In the genomic region with DNA sequence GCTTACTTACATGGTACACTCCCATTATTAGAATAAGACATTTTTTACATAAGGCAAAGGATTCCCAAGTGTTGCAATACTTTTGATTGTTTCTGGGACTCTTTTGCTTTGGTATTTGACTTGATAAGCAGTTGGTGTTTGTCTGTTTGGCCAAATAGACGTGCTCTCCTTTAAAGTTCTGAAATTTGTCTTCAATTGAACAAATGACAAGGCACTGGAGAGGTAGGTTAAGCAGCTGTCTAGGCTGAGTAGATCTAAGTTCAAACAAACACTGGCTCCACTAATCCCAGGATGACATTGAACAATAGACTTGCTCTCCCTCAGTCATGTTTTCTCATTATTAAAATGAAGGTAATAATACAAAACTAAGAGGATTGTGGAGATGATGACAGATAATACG, we compare ENCODE assay signal across 1 cellular context.
A peak's percentile ranks its signal among the peaks of the same experiment; 100 is the strongest.
TF ChIP-seq lines count a peak whose summit lies in the region.

No MANE protein-coding gene starts in this region.

TF ChIP-seq in HepG2, 621 proteins besides CTCF, POLR2A, EP300 and RAD21 (continued from another document and continues in another):
- TF ChIP-seq, protein P1, sequence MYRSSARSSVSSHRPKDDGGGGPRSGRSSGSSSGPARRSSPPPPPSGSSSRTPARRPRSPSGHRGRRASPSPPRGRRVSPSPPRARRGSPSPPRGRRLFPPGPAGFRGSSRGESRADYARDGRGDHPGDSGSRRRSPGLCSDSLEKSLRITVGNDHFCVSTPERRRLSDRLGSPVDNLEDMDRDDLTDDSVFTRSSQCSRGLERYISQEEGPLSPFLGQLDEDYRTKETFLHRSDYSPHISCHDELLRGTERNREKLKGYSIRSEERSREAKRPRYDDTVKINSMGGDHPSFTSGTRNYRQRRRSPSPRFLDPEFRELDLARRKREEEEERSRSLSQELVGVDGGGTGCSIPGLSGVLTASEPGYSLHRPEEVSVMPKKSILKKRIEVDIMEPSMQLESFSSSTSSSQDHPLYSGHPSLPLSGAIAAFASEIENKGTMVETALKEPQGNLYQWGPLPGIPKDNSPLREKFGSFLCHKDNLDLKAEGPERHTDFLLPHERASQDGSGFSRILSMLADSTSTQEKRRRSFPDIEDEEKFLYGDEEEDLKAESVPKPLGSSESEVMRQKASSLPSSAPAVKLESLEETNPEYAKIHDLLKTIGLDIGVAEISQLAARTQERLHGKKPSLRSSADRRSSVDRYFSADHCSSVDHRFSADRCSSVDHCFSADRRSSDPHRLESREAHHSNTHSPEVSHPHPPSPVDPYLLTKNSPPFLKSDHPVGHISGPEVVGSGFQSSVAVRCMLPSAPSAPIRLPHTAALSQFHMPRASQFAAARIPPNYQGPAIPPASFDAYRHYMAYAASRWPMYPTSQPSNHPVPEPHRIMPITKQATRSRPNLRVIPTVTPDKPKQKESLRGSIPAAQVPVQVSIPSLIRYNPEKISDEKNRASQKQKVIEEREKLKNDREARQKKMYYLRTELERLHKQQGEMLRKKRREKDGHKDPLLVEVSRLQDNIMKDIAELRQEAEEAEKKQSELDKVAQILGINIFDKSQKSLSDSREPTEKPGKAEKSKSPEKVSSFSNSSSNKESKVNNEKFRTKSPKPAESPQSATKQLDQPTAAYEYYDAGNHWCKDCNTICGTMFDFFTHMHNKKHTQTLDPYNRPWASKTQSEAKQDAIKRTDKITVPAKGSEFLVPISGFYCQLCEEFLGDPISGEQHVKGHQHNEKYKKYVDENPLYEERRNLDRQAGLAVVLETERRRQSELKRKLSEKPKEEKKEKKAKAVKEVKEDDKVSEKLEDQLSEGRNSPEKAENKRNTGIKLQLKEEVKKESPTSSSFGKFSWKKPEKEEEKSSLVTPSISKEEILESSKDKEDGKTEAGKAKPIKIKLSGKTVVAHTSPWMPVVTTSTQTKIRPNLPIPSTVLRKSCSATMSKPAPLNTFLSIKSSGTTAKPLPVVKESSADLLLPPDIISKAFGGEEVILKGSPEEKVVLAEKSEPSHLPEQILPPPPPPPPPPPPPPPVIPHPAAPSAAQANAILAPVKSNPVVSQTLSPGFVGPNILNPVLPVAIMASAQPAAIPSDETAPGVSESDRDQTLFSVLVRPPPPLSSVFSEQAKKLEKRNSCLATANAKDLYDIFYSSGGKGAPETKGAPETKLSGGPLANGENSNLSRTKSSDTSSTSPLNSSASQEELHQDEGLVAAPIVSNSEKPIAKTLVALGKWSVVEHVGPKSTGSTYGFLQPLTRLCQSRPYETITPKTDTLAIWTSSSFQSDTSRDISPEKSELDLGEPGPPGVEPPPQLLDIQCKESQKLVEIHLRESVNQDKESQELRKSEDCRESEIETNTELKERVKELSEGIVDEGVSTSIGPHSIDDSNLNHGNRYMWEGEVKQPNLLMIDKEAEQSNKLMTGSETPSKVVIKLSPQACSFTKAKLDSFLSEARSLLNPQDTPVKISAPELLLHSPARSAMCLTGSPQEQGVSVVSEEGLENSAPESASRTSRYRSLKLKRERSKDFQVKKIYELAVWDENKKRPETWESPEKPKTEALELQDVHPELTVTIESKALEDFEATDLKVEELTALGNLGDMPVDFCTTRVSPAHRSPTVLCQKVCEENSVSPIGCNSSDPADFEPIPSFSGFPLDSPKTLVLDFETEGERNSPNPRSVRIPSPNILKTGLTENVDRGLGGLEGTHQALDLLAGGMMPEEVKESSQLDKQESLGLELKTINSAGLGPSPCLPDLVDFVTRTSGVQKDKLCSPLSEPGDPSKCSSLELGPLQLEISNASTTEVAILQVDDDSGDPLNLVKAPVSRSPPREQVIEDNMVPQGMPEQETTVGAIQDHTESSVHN (CRISPR knock-in tag; IDR thresholded peaks at IDR 0.05), result no peak
- TF ChIP-seq FIP1L1 (IDR thresholded peaks at IDR 0.05; ENCODE audit: borderline replicate concordance, insufficient read depth, low read depth, low read length) (no peak), SRSF9 (IDR thresholded peaks at IDR 0.05; ENCODE audit: borderline replicate concordance, insufficient read depth, low read depth, low read length, poor library complexity, severe bottlenecking) (no peak), ZFP37 (CRISPR knock-in tag; IDR thresholded peaks at IDR 0.05; ENCODE audit: borderline replicate concordance) (no peak), SYNCRIP (IDR thresholded peaks at IDR 0.05; ENCODE audit: insufficient read depth, low read depth, low read length) (no peak), IRF2 (CRISPR knock-in tag; IDR thresholded peaks at IDR 0.05) (peak; percentile 38; the same call in 1 of the 2 replicates), ZNF44 (CRISPR knock-in tag; IDR thresholded peaks at IDR 0.05) (no peak), ZBTB38 (CRISPR knock-in tag; IDR thresholded peaks at IDR 0.05) (no peak), PAWR (CRISPR knock-in tag; IDR thresholded peaks at IDR 0.05; ENCODE audit: borderline replicate concordance) (no peak), ZNF530 (CRISPR knock-in tag; IDR thresholded peaks at IDR 0.05; ENCODE audit: low read depth) (no peak), IKZF4 (CRISPR knock-in tag; IDR thresholded peaks at IDR 0.05; ENCODE audit: borderline replicate concordance, low read depth, not compliant biosample characterization) (no peak), MZF1 (CRISPR knock-in tag; IDR thresholded peaks at IDR 0.05; ENCODE audit: borderline replicate concordance) (no peak), ZNF83 (CRISPR knock-in tag; IDR thresholded peaks at IDR 0.05; ENCODE audit: borderline replicate concordance) (no peak), ZNF235 (CRISPR knock-in tag; IDR thresholded peaks at IDR 0.05; ENCODE audit: borderline replicate concordance) (no peak), ZMYM3 (CRISPR knock-in tag; IDR thresholded peaks at IDR 0.05) (no peak), SUZ12 (IDR thresholded peaks at IDR 0.05; ENCODE audit: low read depth, low read length) (no peak), GTF3A (CRISPR knock-in tag; conservative IDR thresholded peaks at IDR 0.05) (no peak), MEIS2 (CRISPR knock-in tag; IDR thresholded peaks at IDR 0.05) (no peak), NFYC (CRISPR knock-in tag; IDR thresholded peaks at IDR 0.05) (no peak; the same call in 1 of the 2 replicates), ETV5 (CRISPR knock-in tag; IDR thresholded peaks at IDR 0.05; ENCODE audit: borderline replicate concordance) (no peak), AKAP8 (CRISPR knock-in tag; IDR thresholded peaks at IDR 0.05) (no peak), PHF21A (CRISPR knock-in tag; IDR thresholded peaks at IDR 0.05) (peak; percentile 66; the same call in 1 of the 2 replicates), NFE2L2 (IDR thresholded peaks at IDR 0.05; ENCODE audit: low read length) (no peak), ZNF616 (CRISPR knock-in tag; IDR thresholded peaks at IDR 0.05; ENCODE audit: low read depth) (no peak)
- TF ChIP-seq, protein P2, sequence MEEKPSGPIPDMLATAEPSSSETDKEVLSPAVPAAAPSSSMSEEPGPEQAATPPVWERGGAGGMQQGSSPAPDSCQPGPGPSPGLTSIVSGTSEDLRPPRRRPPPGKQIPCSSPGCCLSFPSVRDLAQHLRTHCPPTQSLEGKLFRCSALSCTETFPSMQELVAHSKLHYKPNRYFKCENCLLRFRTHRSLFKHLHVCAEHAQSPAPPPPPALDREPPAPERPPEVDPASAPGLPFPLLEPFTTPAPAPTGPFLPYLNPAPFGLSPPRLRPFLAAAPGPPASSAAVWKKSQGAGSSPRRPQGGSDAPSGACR (CRISPR knock-in tag; IDR thresholded peaks at IDR 0.05), result no peak
- TF ChIP-seq, protein P3, sequence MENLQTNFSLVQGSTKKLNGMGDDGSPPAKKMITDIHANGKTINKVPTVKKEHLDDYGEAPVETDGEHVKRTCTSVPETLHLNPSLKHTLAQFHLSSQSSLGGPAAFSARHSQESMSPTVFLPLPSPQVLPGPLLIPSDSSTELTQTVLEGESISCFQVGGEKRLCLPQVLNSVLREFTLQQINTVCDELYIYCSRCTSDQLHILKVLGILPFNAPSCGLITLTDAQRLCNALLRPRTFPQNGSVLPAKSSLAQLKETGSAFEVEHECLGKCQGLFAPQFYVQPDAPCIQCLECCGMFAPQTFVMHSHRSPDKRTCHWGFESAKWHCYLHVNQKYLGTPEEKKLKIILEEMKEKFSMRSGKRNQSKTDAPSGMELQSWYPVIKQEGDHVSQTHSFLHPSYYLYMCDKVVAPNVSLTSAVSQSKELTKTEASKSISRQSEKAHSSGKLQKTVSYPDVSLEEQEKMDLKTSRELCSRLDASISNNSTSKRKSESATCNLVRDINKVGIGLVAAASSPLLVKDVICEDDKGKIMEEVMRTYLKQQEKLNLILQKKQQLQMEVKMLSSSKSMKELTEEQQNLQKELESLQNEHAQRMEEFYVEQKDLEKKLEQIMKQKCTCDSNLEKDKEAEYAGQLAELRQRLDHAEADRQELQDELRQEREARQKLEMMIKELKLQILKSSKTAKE (CRISPR knock-in tag; IDR thresholded peaks at IDR 0.05; ENCODE audit: borderline replicate concordance), result peak; percentile 70
- TF ChIP-seq, protein P4, sequence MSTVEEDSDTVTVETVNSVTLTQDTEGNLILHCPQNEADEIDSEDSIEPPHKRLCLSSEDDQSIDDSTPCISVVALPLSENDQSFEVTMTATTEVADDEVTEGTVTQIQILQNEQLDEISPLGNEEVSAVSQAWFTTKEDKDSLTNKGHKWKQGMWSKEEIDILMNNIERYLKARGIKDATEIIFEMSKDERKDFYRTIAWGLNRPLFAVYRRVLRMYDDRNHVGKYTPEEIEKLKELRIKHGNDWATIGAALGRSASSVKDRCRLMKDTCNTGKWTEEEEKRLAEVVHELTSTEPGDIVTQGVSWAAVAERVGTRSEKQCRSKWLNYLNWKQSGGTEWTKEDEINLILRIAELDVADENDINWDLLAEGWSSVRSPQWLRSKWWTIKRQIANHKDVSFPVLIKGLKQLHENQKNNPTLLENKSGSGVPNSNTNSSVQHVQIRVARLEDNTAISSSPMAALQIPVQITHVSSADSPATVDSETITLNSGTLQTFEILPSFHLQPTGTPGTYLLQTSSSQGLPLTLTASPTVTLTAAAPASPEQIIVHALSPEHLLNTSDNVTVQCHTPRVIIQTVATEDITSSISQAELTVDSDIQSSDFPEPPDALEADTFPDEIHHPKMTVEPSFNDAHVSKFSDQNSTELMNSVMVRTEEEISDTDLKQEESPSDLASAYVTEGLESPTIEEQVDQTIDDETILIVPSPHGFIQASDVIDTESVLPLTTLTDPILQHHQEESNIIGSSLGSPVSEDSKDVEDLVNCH (CRISPR knock-in tag; IDR thresholded peaks at IDR 0.05), result no peak
- TF ChIP-seq, protein P5, sequence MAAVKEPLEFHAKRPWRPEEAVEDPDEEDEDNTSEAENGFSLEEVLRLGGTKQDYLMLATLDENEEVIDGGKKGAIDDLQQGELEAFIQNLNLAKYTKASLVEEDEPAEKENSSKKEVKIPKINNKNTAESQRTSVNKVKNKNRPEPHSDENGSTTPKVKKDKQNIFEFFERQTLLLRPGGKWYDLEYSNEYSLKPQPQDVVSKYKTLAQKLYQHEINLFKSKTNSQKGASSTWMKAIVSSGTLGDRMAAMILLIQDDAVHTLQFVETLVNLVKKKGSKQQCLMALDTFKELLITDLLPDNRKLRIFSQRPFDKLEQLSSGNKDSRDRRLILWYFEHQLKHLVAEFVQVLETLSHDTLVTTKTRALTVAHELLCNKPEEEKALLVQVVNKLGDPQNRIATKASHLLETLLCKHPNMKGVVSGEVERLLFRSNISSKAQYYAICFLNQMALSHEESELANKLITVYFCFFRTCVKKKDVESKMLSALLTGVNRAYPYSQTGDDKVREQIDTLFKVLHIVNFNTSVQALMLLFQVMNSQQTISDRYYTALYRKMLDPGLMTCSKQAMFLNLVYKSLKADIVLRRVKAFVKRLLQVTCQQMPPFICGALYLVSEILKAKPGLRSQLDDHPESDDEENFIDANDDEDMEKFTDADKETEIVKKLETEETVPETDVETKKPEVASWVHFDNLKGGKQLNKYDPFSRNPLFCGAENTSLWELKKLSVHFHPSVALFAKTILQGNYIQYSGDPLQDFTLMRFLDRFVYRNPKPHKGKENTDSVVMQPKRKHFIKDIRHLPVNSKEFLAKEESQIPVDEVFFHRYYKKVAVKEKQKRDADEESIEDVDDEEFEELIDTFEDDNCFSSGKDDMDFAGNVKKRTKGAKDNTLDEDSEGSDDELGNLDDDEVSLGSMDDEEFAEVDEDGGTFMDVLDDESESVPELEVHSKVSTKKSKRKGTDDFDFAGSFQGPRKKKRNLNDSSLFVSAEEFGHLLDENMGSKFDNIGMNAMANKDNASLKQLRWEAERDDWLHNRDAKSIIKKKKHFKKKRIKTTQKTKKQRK (IDR thresholded peaks at IDR 0.05; ENCODE audit: low read length), result no peak
- TF ChIP-seq, protein P6, sequence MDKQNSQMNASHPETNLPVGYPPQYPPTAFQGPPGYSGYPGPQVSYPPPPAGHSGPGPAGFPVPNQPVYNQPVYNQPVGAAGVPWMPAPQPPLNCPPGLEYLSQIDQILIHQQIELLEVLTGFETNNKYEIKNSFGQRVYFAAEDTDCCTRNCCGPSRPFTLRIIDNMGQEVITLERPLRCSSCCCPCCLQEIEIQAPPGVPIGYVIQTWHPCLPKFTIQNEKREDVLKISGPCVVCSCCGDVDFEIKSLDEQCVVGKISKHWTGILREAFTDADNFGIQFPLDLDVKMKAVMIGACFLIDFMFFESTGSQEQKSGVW (CRISPR knock-in tag; IDR thresholded peaks at IDR 0.05; ENCODE audit: borderline replicate concordance), result no peak
- TF ChIP-seq, protein P7, sequence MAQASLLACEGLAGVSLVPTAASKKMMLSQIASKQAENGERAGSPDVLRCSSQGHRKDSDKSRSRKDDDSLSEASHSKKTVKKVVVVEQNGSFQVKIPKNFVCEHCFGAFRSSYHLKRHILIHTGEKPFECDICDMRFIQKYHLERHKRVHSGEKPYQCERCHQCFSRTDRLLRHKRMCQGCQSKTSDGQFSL (CRISPR knock-in tag; IDR thresholded peaks at IDR 0.05), result no peak
- TF ChIP-seq, protein P8, sequence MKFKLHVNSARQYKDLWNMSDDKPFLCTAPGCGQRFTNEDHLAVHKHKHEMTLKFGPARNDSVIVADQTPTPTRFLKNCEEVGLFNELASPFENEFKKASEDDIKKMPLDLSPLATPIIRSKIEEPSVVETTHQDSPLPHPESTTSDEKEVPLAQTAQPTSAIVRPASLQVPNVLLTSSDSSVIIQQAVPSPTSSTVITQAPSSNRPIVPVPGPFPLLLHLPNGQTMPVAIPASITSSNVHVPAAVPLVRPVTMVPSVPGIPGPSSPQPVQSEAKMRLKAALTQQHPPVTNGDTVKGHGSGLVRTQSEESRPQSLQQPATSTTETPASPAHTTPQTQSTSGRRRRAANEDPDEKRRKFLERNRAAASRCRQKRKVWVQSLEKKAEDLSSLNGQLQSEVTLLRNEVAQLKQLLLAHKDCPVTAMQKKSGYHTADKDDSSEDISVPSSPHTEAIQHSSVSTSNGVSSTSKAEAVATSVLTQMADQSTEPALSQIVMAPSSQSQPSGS (CRISPR knock-in tag; IDR thresholded peaks at IDR 0.05), result peak; percentile 67
- TF ChIP-seq, protein P9, sequence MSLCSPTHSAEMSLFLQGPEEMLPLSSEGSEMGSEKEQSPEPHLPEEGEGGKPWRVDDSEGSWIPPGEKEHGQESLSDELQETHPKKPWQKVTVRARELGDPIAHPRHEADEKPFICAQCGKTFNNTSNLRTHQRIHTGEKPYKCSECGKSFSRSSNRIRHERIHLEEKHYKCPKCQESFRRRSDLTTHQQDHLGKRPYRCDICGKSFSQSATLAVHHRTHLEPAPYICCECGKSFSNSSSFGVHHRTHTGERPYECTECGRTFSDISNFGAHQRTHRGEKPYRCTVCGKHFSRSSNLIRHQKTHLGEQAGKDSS (CRISPR knock-in tag; IDR thresholded peaks at IDR 0.05; ENCODE audit: borderline replicate concordance, low read depth), result no peak
